Comparison of ENCODE assay signal across 9 cellular contexts in genomic region chr16:11744075-11744470, GRCh38. TPM values are rescaled to one million over a fixed set of nuclear protein-coding genes. Genes with fewer than 3 reads are reported as not detected.
DNase-seq lines count a peak whose midpoint lies in the region; ATAC-seq, FAIRE-seq and TF ChIP-seq lines count a peak whose summit lies in the region.
"Had no signal": no experiment of that assay in that cellular context is flagged by ENCODE, and none has a peak within 500 bp of the region (broad histone marks: within the 10 kb centered on the region; RNA-seq: fewer than 3 reads in every experiment).

No MANE protein-coding gene starts in this region.

- H3K36me3 Mint-ChIP-seq in activated CD4-positive, alpha-beta T cell treated with anti-CD3 and anti-CD28 coated beads, Interleukin-2, amount 10 ng/mL, durations not matched to agents 7 days and 5 days (ENCODE audit: low read depth): peaks cover 17% of the 10 kb centered on the region
- peaks cover 14% of the 10 kb centered on the region for H3K36me3 Mint-ChIP-seq in activated CD4-positive, alpha-beta memory T cell treated with anti-CD3 and anti-CD28 coated beads for 36 hours

- H3K27ac Mint-ChIP-seq in activated CD4-positive, alpha-beta T cell treated with anti-CD3 and anti-CD28 coated beads, Interleukin-2, amount 10 ng/mL, durations not matched to agents 7 days and 5 days: peak overlapping the region; percentile 97
- no peak overlapping the region for H3K27ac Mint-ChIP-seq in activated CD4-positive, alpha-beta memory T cell treated with anti-CD3 and anti-CD28 coated beads for 36 hours

- no peaks in the 10 kb centered on the region; a peak in 1 of 5 replicates for H3K36me3 ChIP-seq in HepG2 (replicated peaks in 1 of 2; ENCODE audit: control insufficient read depth in 1 of 2, insufficient read depth in 2 of 2, low read length in 2 of 2)
- H3K36me3 ChIP-seq in stomach smooth muscle (ENCODE audit: control insufficient read depth in 2 of 2, insufficient read depth in 2 of 2, low read length in 2 of 2): peaks cover 0 to 4% of the 10 kb centered on the region in 2 donors

- H3K27ac ChIP-seq in HepG2 (ENCODE audit: extremely low read length, insufficient read depth, low read length): peak overlapping the region; percentile 94
- peak overlapping the region; percentile 86 for H3K27ac ChIP-seq in stomach smooth muscle (ENCODE audit: low read length)

- H3K27me3 Mint-ChIP-seq in activated CD4-positive, alpha-beta T cell treated with anti-CD3 and anti-CD28 coated beads, Interleukin-2, amount 10 ng/mL, durations not matched to agents 7 days and 5 days: no peaks in the 10 kb centered on the region
- no peaks in the 10 kb centered on the region for H3K27me3 Mint-ChIP-seq in activated CD4-positive, alpha-beta memory T cell treated with anti-CD3 and anti-CD28 coated beads for 36 hours

- no peak for ATAC-seq in HepG2
- no peak for ATAC-seq in GM21737 (IDR thresholded peaks at IDR 0.05; ENCODE audit: unreplicated experiment)

- no peak for FAIRE-seq in HepG2 (lab: Jason Lieb, UNC)

- H4K20me1 ChIP-seq in HepG2 (ENCODE audit: insufficient read depth, low read length): peaks cover 25% of the 10 kb centered on the region

- 7% methylated on average over 5 of the region's 5 CpGs for WGBS in HepG2 (ENCODE audit: low lambda C conversion rate)

- peak overlapping the region in 1 of 3 experiments; percentile 97; a peak in 2 of 6 replicates for H3K4me3 ChIP-seq in HepG2 (replicated peaks in 1 of 3; ENCODE audit: insufficient read depth in 1 of 3, low read depth in 2 of 3, low read length in 3 of 3)
- H3K4me3 ChIP-seq in stomach smooth muscle (ENCODE audit: low read length in 2 of 2): no peak overlapping the region
- H3K4me3 ChIP-seq: lung had no signal

- TF ChIP-seq EP300 in HepG2 (IDR thresholded peaks at IDR 0.05; ENCODE audit: low read depth in 2 of 2, low read length in 2 of 2): no peak
- TF ChIP-seq EP300 in HepG2 (CRISPR knock-in tag; IDR thresholded peaks at IDR 0.05; ENCODE audit: borderline replicate concordance): no peak

- no peak overlapping the region for H2AFZ ChIP-seq in HepG2 (ENCODE audit: low read length)

- intact Hi-C loops in activated CD4-positive, alpha-beta memory T cell treated with anti-CD3 and anti-CD28 coated beads for 36 hours (cut with micrococcal nuclease): loop anchor here (5.0 kb wide), 1 partner anchor 162 kb away; no protein-coding TSS in a partner anchor
- intact Hi-C loops in HepG2 (cut with micrococcal nuclease; ENCODE audit: unreplicated experiment): loop anchor here (5.0 to 10.0 kb wide), 3 partner anchors 68 to 171 kb away; partner anchors contain the start of gene GSPT1

- no TSS peak for BruUV-seq in HepG2 (replicated peaks; lab: Mats Ljungman, UMichigan)

- no peak for TF ChIP-seq CTCF in HepG2 (CRISPR knock-in tag; IDR thresholded peaks at IDR 0.05)

- no peak for DNase-seq in activated CD4-positive, alpha-beta T cell treated with anti-CD3 and anti-CD28 coated beads, Interleukin-2, amount 10 ng/mL, durations not matched to agents 7 days and 5 days
- no peak for DNase-seq in activated CD4-positive, alpha-beta T cell treated with anti-CD3 and anti-CD28 coated beads, Interleukin-2, amount 50 U/mL, for 1 hour
- no peak for DNase-seq in activated CD4-positive, alpha-beta memory T cell treated with anti-CD3 and anti-CD28 coated beads for 36 hours
- DNase-seq in HepG2 (ENCODE audit: low spot score) (no peak), DMS53 (lab: John Stamatoyannopoulos, UW) (no peak), NCI-H1436 (lab: John Stamatoyannopoulos, UW) (no peak)

- H3K9ac ChIP-seq in HepG2 (ENCODE audit: insufficient read depth, low read depth, low read length): peak overlapping the region; percentile 99
- no peak overlapping the region for H3K9ac ChIP-seq in stomach smooth muscle (ENCODE audit: low read length in 2 of 2)

- H3K4me3 Mint-ChIP-seq in activated CD4-positive, alpha-beta T cell treated with anti-CD3 and anti-CD28 coated beads, Interleukin-2, amount 10 ng/mL, durations not matched to agents 7 days and 5 days: peak overlapping the region; percentile 95
- H3K4me3 Mint-ChIP-seq in activated CD4-positive, alpha-beta memory T cell treated with anti-CD3 and anti-CD28 coated beads for 36 hours: peak overlapping the region; percentile 88

- TF ChIP-seq RAD21 in HepG2 (CRISPR knock-in tag; IDR thresholded peaks at IDR 0.05): no peak

- no peaks in the 10 kb centered on the region for H3K9me3 ChIP-seq in HepG2 (ENCODE audit: low read length)
- H3K9me3 ChIP-seq in stomach smooth muscle (ENCODE audit: control insufficient read depth in 2 of 2, low read length in 2 of 2): no peaks in the 10 kb centered on the region

- H3K9me3 Mint-ChIP-seq in activated CD4-positive, alpha-beta T cell treated with anti-CD3 and anti-CD28 coated beads, Interleukin-2, amount 10 ng/mL, durations not matched to agents 7 days and 5 days: no peaks in the 10 kb centered on the region
- no peaks in the 10 kb centered on the region for H3K9me3 Mint-ChIP-seq in activated CD4-positive, alpha-beta memory T cell treated with anti-CD3 and anti-CD28 coated beads for 36 hours

- POLR2A ChIA-PET in activated CD4-positive, alpha-beta T cell treated with anti-CD3 and anti-CD28 coated beads, Interleukin-2, amount 10 ng/mL, durations not matched to agents 7 days and 5 days (lab: Charles Lee): no interaction called here
- POLR2A ChIA-PET in activated CD4-positive, alpha-beta memory T cell treated with anti-CD3 and anti-CD28 coated beads for 36 hours (lab: Charles Lee): interaction anchor here (0.7 to 4.3 kb wide), 6 partner anchors 42 to 1239 kb away, joined by 3 to 50 read pairs (median 5); partner anchors contain the start of genes LITAF, RSL1D1 and ZC3H7A
- POLR2A ChIA-PET in HepG2 (lab: Yijun Ruan, JAX): interaction anchor here (1.0 to 4.8 kb wide), 28 partner anchors 9 to 488 kb away, joined by 3 to 207 read pairs (median 12); partner anchors contain the start of genes GSPT1, RSL1D1, SNX29 and SOCS1

- peaks cover 33% of the 10 kb centered on the region for H3K79me2 ChIP-seq in HepG2 (ENCODE audit: insufficient read depth, low read length)

- H3K4me1 ChIP-seq in HepG2 (ENCODE audit: insufficient read depth, low read length) (peaks cover 84% of the 10 kb centered on the region), stomach smooth muscle (ENCODE audit: control insufficient read depth, insufficient read depth, low read length) (peaks cover 11% of the 10 kb centered on the region)

- no peak for TF ChIP-seq POLR2A in HepG2 (IDR thresholded peaks at IDR 0.05; ENCODE audit: insufficient read depth in 1 of 2, low read depth in 2 of 2, low read length in 2 of 2)

- H3K27me3 ChIP-seq in HepG2 (ENCODE audit: control insufficient read depth in 1 of 2, insufficient read depth in 2 of 2, low read length in 2 of 2) (no peaks in the 10 kb centered on the region; a peak in 1 of 5 replicates), stomach smooth muscle (ENCODE audit: control insufficient read depth in 1 of 2, insufficient read depth in 2 of 2, low read length in 2 of 2) (no peaks in the 10 kb centered on the region)

- CTCF ChIA-PET in activated CD4-positive, alpha-beta T cell treated with anti-CD3 and anti-CD28 coated beads, Interleukin-2, amount 10 ng/mL, durations not matched to agents 7 days and 5 days (lab: Charles Lee): interaction anchor here (0.6 to 1.3 kb wide), 4 partner anchors 32 to 780 kb away, joined by 3 to 7 read pairs (median 4); no protein-coding TSS in a partner anchor
- CTCF ChIA-PET in activated CD4-positive, alpha-beta memory T cell treated with anti-CD3 and anti-CD28 coated beads for 36 hours (lab: Charles Lee): interaction anchor here (1.1 to 5.7 kb wide), 3 partner anchors 30 to 212 kb away, joined by 3 to 38 read pairs (median 7); partner anchors contain the start of gene ZC3H7A
- CTCF ChIA-PET in HepG2 (lab: Yijun Ruan, JAX; ENCODE audit: low intra/inter-chr PET ratio, low total read pairs): no interaction called here

- in situ Hi-C loops in HepG2 (cut with HindIII; ENCODE audit: extremely low pct_ligation_motif_present, low pct_unique_long_range_greater_than_20kb): no loop called here

- peak overlapping the region; percentile 83 for H3K4me2 ChIP-seq in HepG2 (ENCODE audit: low read depth, low read length)

- peaks cover 46% of the 10 kb centered on the region for H3K4me1 Mint-ChIP-seq in activated CD4-positive, alpha-beta T cell treated with anti-CD3 and anti-CD28 coated beads, Interleukin-2, amount 10 ng/mL, durations not matched to agents 7 days and 5 days
- peaks cover 34% of the 10 kb centered on the region for H3K4me1 Mint-ChIP-seq in activated CD4-positive, alpha-beta memory T cell treated with anti-CD3 and anti-CD28 coated beads for 36 hours (ENCODE audit: low read depth)

RNA-seq across cellular contexts. Expression of gene TXNDC11, which starts 1.4 kb away (rescaled TPM):
- 10 to 100 TPM; 38.5 to 42.7 TPM for total RNA-seq in activated CD4-positive, alpha-beta T cell treated with anti-CD3 and anti-CD28 coated beads, Interleukin-2, amount 10 ng/mL, durations not matched to agents 7 days and 5 days
- 10 to 100 TPM; 28.4 to 29.9 TPM for total RNA-seq in activated CD4-positive, alpha-beta memory T cell treated with anti-CD3 and anti-CD28 coated beads for 36 hours
- total RNA-seq in HepG2 (2016; rRNA removed; fragmentation: Illumina TruSeq; extraction: Trizol): 46.4 and 74.9 TPM in 2 replicates
- 35.1 and 37.4 TPM in 2 replicates for total RNA-seq in HepG2 (2016; cell fraction: cytosol; rRNA removed; fragmentation: Illumina TruSeq; extraction: Trizol; ENCODE audit: low read depth)
- total RNA-seq in HepG2 (2016; cell fraction: insoluble cytoplasmic fraction; rRNA removed; fragmentation: Illumina TruSeq; extraction: Trizol): 41.1 and 74.2 TPM in 2 replicates
- 66.4 and 69.7 TPM in 2 replicates for total RNA-seq in HepG2 (2016; cell fraction: membrane; rRNA removed; fragmentation: Illumina TruSeq; extraction: Trizol)
- 67.8 and 74.4 TPM in 2 replicates for total RNA-seq in HepG2 (2016; cell fraction: nucleus; rRNA removed; fragmentation: Illumina TruSeq; extraction: Trizol)
- 123 and 124 TPM in 2 replicates for polyA plus RNA-seq in HepG2 (2011; rRNA removed)
- polyA plus RNA-seq in HepG2 (2011; cell fraction: cytosol; rRNA removed): 124 and 127 TPM in 2 replicates
- 90.0 and 92.7 TPM in 2 replicates for polyA plus RNA-seq in HepG2 (2011; cell fraction: nucleus; rRNA removed)
- 52.3 and 58.7 TPM in 2 replicates for polyA plus RNA-seq in HepG2 (2012)
- 27.8 and 29.0 TPM in 2 replicates for polyA plus RNA-seq in HepG2 (2016; cell fraction: cytosol; fragmentation: Illumina TruSeq; extraction: Trizol; ENCODE audit: low read depth)
- 50.3 and 56.6 TPM in 2 replicates for polyA plus RNA-seq in HepG2 (2016; cell fraction: insoluble cytoplasmic fraction; fragmentation: Illumina TruSeq; extraction: Trizol; ENCODE audit: low read depth)
- 51.9 and 62.9 TPM in 2 replicates for polyA plus RNA-seq in HepG2 (2016; cell fraction: membrane; fragmentation: Illumina TruSeq; extraction: Trizol; ENCODE audit: low read depth)
- polyA plus RNA-seq in HepG2 (2016; cell fraction: nucleus; fragmentation: Illumina TruSeq; extraction: Trizol; ENCODE audit: insufficient read depth, low read depth): 110 TPM in 2 replicates
- polyA minus RNA-seq in HepG2 (2011; rRNA and poly(A)+ RNA removed; ENCODE audit: low replicate concordance): 53.2 and 119 TPM in 2 replicates
- polyA minus RNA-seq in HepG2 (2011; cell fraction: cytosol; rRNA and poly(A)+ RNA removed): 62.7 TPM in 2 replicates
- polyA minus RNA-seq in HepG2 (2011; cell fraction: nucleus; rRNA and poly(A)+ RNA removed): 73.1 and 73.3 TPM in 2 replicates

RNA-seq across cellular contexts. Expression of gene ZC3H7A, which starts 53.0 kb away (rescaled TPM):
- total RNA-seq in activated CD4-positive, alpha-beta T cell treated with anti-CD3 and anti-CD28 coated beads, Interleukin-2, amount 10 ng/mL, durations not matched to agents 7 days and 5 days: 10 to 100 TPM; 68.0 to 76.9 TPM
- total RNA-seq in activated CD4-positive, alpha-beta memory T cell treated with anti-CD3 and anti-CD28 coated beads for 36 hours: 10 to 100 TPM; 65.1 to 75.5 TPM
- total RNA-seq in HepG2 (2016; rRNA removed; fragmentation: Illumina TruSeq; extraction: Trizol): 29.2 and 51.5 TPM in 2 replicates
- total RNA-seq in HepG2 (2016; cell fraction: cytosol; rRNA removed; fragmentation: Illumina TruSeq; extraction: Trizol; ENCODE audit: low read depth): 36.4 and 39.0 TPM in 2 replicates
- 27.9 and 45.5 TPM in 2 replicates for total RNA-seq in HepG2 (2016; cell fraction: insoluble cytoplasmic fraction; rRNA removed; fragmentation: Illumina TruSeq; extraction: Trizol)
- 21.9 and 22.1 TPM in 2 replicates for total RNA-seq in HepG2 (2016; cell fraction: membrane; rRNA removed; fragmentation: Illumina TruSeq; extraction: Trizol)
- total RNA-seq in HepG2 (2016; cell fraction: nucleus; rRNA removed; fragmentation: Illumina TruSeq; extraction: Trizol): 62.9 and 69.9 TPM in 2 replicates
- polyA plus RNA-seq in HepG2 (2011; rRNA removed): 28.4 and 36.8 TPM in 2 replicates
- polyA plus RNA-seq in HepG2 (2011; cell fraction: cytosol; rRNA removed): 17.3 and 26.0 TPM in 2 replicates
- polyA plus RNA-seq in HepG2 (2011; cell fraction: nucleus; rRNA removed): 65.4 and 82.1 TPM in 2 replicates
- 38.8 and 45.6 TPM in 2 replicates for polyA plus RNA-seq in HepG2 (2012)
- polyA plus RNA-seq in HepG2 (2016; cell fraction: cytosol; fragmentation: Illumina TruSeq; extraction: Trizol; ENCODE audit: low read depth): 7.0 and 7.9 TPM in 2 replicates
- 53.0 and 59.0 TPM in 2 replicates for polyA plus RNA-seq in HepG2 (2016; cell fraction: insoluble cytoplasmic fraction; fragmentation: Illumina TruSeq; extraction: Trizol; ENCODE audit: low read depth)
- polyA plus RNA-seq in HepG2 (2016; cell fraction: membrane; fragmentation: Illumina TruSeq; extraction: Trizol; ENCODE audit: low read depth): 12.7 and 13.1 TPM in 2 replicates
- 118 and 123 TPM in 2 replicates for polyA plus RNA-seq in HepG2 (2016; cell fraction: nucleus; fragmentation: Illumina TruSeq; extraction: Trizol; ENCODE audit: insufficient read depth, low read depth)
- polyA minus RNA-seq in HepG2 (2011; rRNA and poly(A)+ RNA removed; ENCODE audit: low replicate concordance): 15.6 and 21.1 TPM in 2 replicates
- 19.2 and 27.3 TPM in 2 replicates for polyA minus RNA-seq in HepG2 (2011; cell fraction: cytosol; rRNA and poly(A)+ RNA removed)
- 93.7 and 101 TPM in 2 replicates for polyA minus RNA-seq in HepG2 (2011; cell fraction: nucleus; rRNA and poly(A)+ RNA removed)
